In genomic region chr6:52881996-52882841, GRCh38 we compare ENCODE assay signal across 8 cellular contexts. TPM values are rescaled to one million over a fixed set of nuclear protein-coding genes. Genes with fewer than 3 reads are reported as not detected.
DNase-seq lines count a peak whose midpoint lies in the region; ATAC-seq, FAIRE-seq and TF ChIP-seq lines count a peak whose summit lies in the region.

No MANE protein-coding gene starts in this region.

- POLR2A ChIA-PET in RWPE1 (lab: Yijun Ruan, JAX; ENCODE audit: low non-redundant PET): no interaction called here

- DNase-seq in G401 (ENCODE audit: low spot score) (peak; percentile 68), H4 (ENCODE audit: low spot score) (peak; percentile 82), LHCN-M2 (ENCODE audit: low read depth) (peak; percentile 70), RWPE1 (ENCODE audit: low spot score) (peak; percentile 84), frontal cortex (ENCODE audit: low spot score in 2 of 2) (peak; percentile 7 to 52), occipital lobe (lab: John Stamatoyannopoulos, UW) (peak; percentile 22), thoracic aorta (ENCODE audit: low spot score) (peak; percentile 8)
- DNase-seq in activated effector memory CD4-positive, alpha-beta T cell treated with Interleukin-2 at 50 U/mL for 16 hours: peak; percentile 52

- peak; percentile 87 for ATAC-seq in thoracic aorta (ENCODE audit: insufficient number of reproducible peaks, low FRiP score, low read depth)

- CTCF ChIA-PET in RWPE1 (lab: Yijun Ruan, JAX): interaction anchor here (0.6 to 1.7 kb wide), 4 partner anchors 10 to 147 kb away, joined by 3 to 9 read pairs (median 4); partner anchors contain the start of gene GSTA4

- H3K27ac ChIP-seq in RWPE1 (peak overlapping the region; percentile 33; the same call in 1 of the 2 replicates), thoracic aorta (no peak overlapping the region)

- peak overlapping the region; percentile 75 for H3K4me3 ChIP-seq in thoracic aorta

- H3K4me1 ChIP-seq in thoracic aorta (ENCODE audit: control insufficient read depth in 1 of 2, low read depth in 2 of 2): no peaks in the 10 kb centered on the region

- no peaks in the 10 kb centered on the region for H3K9me3 ChIP-seq in thoracic aorta

- TF ChIP-seq CTCF in RWPE1 (conservative IDR thresholded peaks at IDR 0.05; ENCODE audit: low read depth): peak; percentile 88
- peak; percentile 76 for TF ChIP-seq CTCF in thoracic aorta (IDR thresholded peaks at IDR 0.05)

- in situ Hi-C loops in G401 (cut with HindIII; ENCODE audit: low sequenced_read_pairs): no loop called here

- H3K27me3 ChIP-seq in thoracic aorta (replicated peaks; ENCODE audit: insufficient read depth): no peaks in the 10 kb centered on the region

- H3K36me3 ChIP-seq in thoracic aorta: no peaks in the 10 kb centered on the region

- no peak for FAIRE-seq in frontal cortex (lab: Jason Lieb, UNC)

RNA-seq across cellular contexts. Expression of gene GSTA3, which starts 27.3 kb away (rescaled TPM):
- total RNA-seq in G401 (2014; rRNA removed; shearing (Covaris generic)): not detected in 2 replicates
- total RNA-seq in H4 (2014; rRNA removed; shearing (Covaris generic)): 0.19 TPM in 1 of 2 replicates, not detected in the other
- total RNA-seq in LHCN-M2 (2014; rRNA removed): not detected in 2 replicates
- not detected for polyA plus RNA-seq in LHCN-M2 (2012)
- total RNA-seq in frontal cortex: not detected
- not detected for total RNA-seq in occipital lobe
- not detected for total RNA-seq in thoracic aorta

RNA-seq across cellular contexts. Expression of gene GSTA5, which starts 41.6 kb away (rescaled TPM):
- not detected in 2 replicates for total RNA-seq in G401 (2014; rRNA removed; shearing (Covaris generic))
- not detected in 2 replicates for total RNA-seq in H4 (2014; rRNA removed; shearing (Covaris generic))
- total RNA-seq in LHCN-M2 (2014; rRNA removed): not detected in 2 replicates
- not detected for polyA plus RNA-seq in LHCN-M2 (2012)
- not detected for total RNA-seq in frontal cortex
- not detected for total RNA-seq in occipital lobe
- not detected for total RNA-seq in thoracic aorta

Comparison
In these comparisons a context has a peak if more than half of its experiments do, and no peak if none do; other contexts are left out.
1. DNase-seq: peak in every context shown above with its lines; median percentile 84 in RWPE1; 82 in H4; 70 in LHCN-M2; 68 in G401; 52 in activated effector memory CD4-positive, alpha-beta T cell treated with Interleukin-2 at 50 U/mL for 16 hours; 30 in frontal cortex; 22 in occipital lobe; 8 in thoracic aorta.